26 cellular contexts compared by ENCODE assay signal in the genomic region with DNA sequence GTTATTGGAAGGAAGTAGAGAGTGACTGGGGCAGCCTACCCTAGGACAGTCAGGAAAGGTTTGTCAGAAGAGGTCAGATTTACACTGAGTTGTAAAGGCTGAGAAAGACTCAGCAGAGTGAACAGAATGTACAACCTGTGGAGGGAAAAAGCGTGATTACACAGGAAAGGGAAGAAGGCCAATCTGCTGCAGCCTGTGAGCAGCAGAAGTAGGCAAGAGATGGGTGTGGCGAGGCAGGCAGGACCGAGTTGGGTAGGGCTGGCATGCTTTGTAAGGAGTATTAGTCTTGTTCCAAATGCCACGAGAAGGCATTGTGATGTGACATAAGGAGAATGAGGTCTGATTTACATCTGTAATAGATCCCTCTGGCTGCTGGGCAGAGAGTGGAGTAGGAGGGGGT. TPM values are rescaled to one million over a fixed set of nuclear protein-coding genes. Genes with fewer than 3 reads are reported as not detected.
DNase-seq lines count a peak whose midpoint lies in the region; ATAC-seq, FAIRE-seq and TF ChIP-seq lines count a peak whose summit lies in the region.
"Had no signal": no experiment of that assay in that cellular context is flagged by ENCODE, and none has a peak within 500 bp of the region (broad histone marks: within the 10 kb centered on the region; RNA-seq: fewer than 3 reads in every experiment).

No MANE protein-coding gene starts in this region.

- TF ChIP-seq CTCF in keratinocyte (optimal IDR thresholded peaks at IDR 0.05 in 1 of 3, IDR thresholded peaks at IDR 0.05 in 1 of 3, conservative IDR thresholded peaks at IDR 0.05 in 1 of 3; ENCODE audit: extremely low read depth in 1 of 3, insufficient read depth in 2 of 3, low read length in 3 of 3) (no peak), dorsolateral prefrontal cortex (IDR thresholded peaks at IDR 0.05 in 54 of 56, conservative IDR thresholded peaks at IDR 0.05 in 2 of 56; ENCODE audit: low read depth in 1 of 56, partially characterized antibody in 56 of 56) (no peak)

- ATAC-seq in HG03571 (IDR thresholded peaks at IDR 0.05; ENCODE audit: unreplicated experiment), result no peak
- ATAC-seq: PC-3; stimulated activated naive CD8-positive, alpha-beta T cell treated with anti-CD3 and anti-CD28 coated beads, Interleukin-15, amount 100 ng/mL, for 72 hours; T-helper 17 cell had no signal

- H3K4me1 ChIP-seq in BLaER1 treated with 17β-estradiol and CSF1 and Interleukin-3, amounts not matched to agents 10 nM and 100 nM, result peaks cover 0 to 57% (median 17%) of the 10 kb centered on the region in 10 experiments; a peak in 13 of 20 replicates
- H3K4me1 ChIP-seq in adipocyte (ENCODE audit: control insufficient read depth, insufficient read depth, low read length) (peaks cover 45% of the 10 kb centered on the region), keratinocyte (ENCODE audit: control insufficient read depth, extremely low read depth, insufficient read depth, low read length) (peaks cover 23% of the 10 kb centered on the region)
- H3K4me1 ChIP-seq: right lobe of liver had no signal

- H2AFZ ChIP-seq in keratinocyte (ENCODE audit: control insufficient read depth, low read length), result no peak overlapping the region

- H3K27ac ChIP-seq in BLaER1 treated with 17β-estradiol and CSF1 and Interleukin-3, amounts not matched to agents 10 nM and 100 nM, result peak overlapping the region in 7 of 11 experiments; percentile 12 to 92 (median 73); a peak in 14 of 22 replicates
- H3K27ac ChIP-seq in keratinocyte (ENCODE audit: control insufficient read depth, insufficient read depth, low read length) (no peak overlapping the region), skin epidermis (peak overlapping the region in 15 of 21 experiments; percentile 14 to 70 (median 56)), dorsolateral prefrontal cortex (no peak overlapping the region)
- H3K27ac ChIP-seq: right lobe of liver, SJSA1, VCaP had no signal

- H4K20me1 ChIP-seq in BLaER1 treated with 17β-estradiol and CSF1 and Interleukin-3, amounts not matched to agents 10 nM and 100 nM, result no peaks in the 10 kb centered on the region
- H4K20me1 ChIP-seq in keratinocyte (ENCODE audit: control insufficient read depth, extremely low read depth, insufficient read depth, low read length), result peaks cover 4% of the 10 kb centered on the region

- H3K27me3 ChIP-seq in BLaER1 treated with 17β-estradiol and CSF1 and Interleukin-3, amounts not matched to agents 10 nM and 100 nM, result no peaks in the 10 kb centered on the region
- H3K27me3 ChIP-seq in adipocyte (replicated peaks; ENCODE audit: control insufficient read depth, insufficient read depth, low read length) (no peaks in the 10 kb centered on the region), keratinocyte (ENCODE audit: control insufficient read depth, extremely low read depth, insufficient read depth, low read length) (no peaks in the 10 kb centered on the region), dorsolateral prefrontal cortex (no peaks in the 10 kb centered on the region)
- H3K27me3 ChIP-seq: right lobe of liver, SJSA1 had no signal

- no peak overlapping the region; a peak in 1 of 20 replicates for H3K4me3 ChIP-seq in BLaER1 treated with 17β-estradiol and CSF1 and Interleukin-3, amounts not matched to agents 10 nM and 100 nM
- H3K4me3 ChIP-seq in adipocyte (ENCODE audit: low read length) (no peak overlapping the region), keratinocyte (ENCODE audit: control insufficient read depth in 2 of 3, extremely low read depth in 1 of 3, insufficient read depth in 2 of 3, low read depth in 1 of 3, low read length in 3 of 3) (no peak overlapping the region), skin epidermis (no peak overlapping the region), dorsolateral prefrontal cortex (no peak overlapping the region)
- H3K4me3 ChIP-seq: right lobe of liver, SJSA1 had no signal

- H3K9ac ChIP-seq in BLaER1 treated with 17β-estradiol and CSF1 and Interleukin-3, amounts not matched to agents 10 nM and 100 nM, result peak overlapping the region in 4 of 11 experiments; percentile 13 to 55 (median 50); a peak in 5 of 22 replicates
- H3K9ac ChIP-seq in adipocyte (ENCODE audit: low read length) (peak overlapping the region; percentile 44), keratinocyte (ENCODE audit: control insufficient read depth, extremely low read depth, insufficient read depth, low read length) (no peak overlapping the region)

- intact Hi-C loops in dorsolateral prefrontal cortex (cut with DNase I), result no loop called here

- FAIRE-seq in keratinocyte (lab: Jason Lieb, UNC), result peak; percentile 32
- FAIRE-seq: GM12891, HTR-8/SVneo had no signal

- dilution Hi-C loops in keratinocyte (cut with MboI; ENCODE audit: extremely low pct_ligation_motif_present, low sequenced_read_pairs), result no loop called here

- H3K4me2 ChIP-seq in BLaER1 treated with 17β-estradiol and CSF1 and Interleukin-3, amounts not matched to agents 10 nM and 100 nM, result peak overlapping the region in 5 of 11 experiments; percentile 51 to 86 (median 71); a peak in 10 of 22 replicates
- H3K4me2 ChIP-seq in keratinocyte (ENCODE audit: control insufficient read depth, extremely low read depth, insufficient read depth, low read depth, low read length), result no peak overlapping the region

- DNase-seq in adipocyte (ENCODE audit: low read depth), result no peak
- no peak for DNase-seq in keratinocyte (ENCODE audit: low read depth, low spot score)
- no peak for DNase-seq in dorsolateral prefrontal cortex
- no peak for DNase-seq in SKM-1 treated with dmso at 0.1 percent for 144 hours (lab: John Stamatoyannopoulos, UW; ENCODE audit: unreplicated experiment)
- DNase-seq in glomerular visceral epithelial cell (ENCODE audit: extremely low spot score), result no peak
- DNase-seq: activated CD4-positive, alpha-beta T cell treated with anti-CD3 and anti-CD28 coated beads, Interleukin-2, amount 50 U/mL, for 4 hours; amniotic stem cell; CD4-positive, alpha-beta memory T cell; central memory CD4-positive, alpha-beta T cell; DMS53; head of caudate nucleus; HFFc6; NCI-H1105; NCI-H526; PC-3; right lobe of liver; stimulated activated CD4-positive, alpha-beta T cell treated with anti-CD3 and anti-CD28 coated beads, Interleukin-1b, Interleukin-23, amount 100 ng/mL, for 48 hours; stimulated activated naive CD8-positive, alpha-beta T cell treated with anti-CD3 and anti-CD28 coated beads, Interleukin-15, amount 100 ng/mL, for 72 hours; T-helper 17 cell had no signal

- no peaks in the 10 kb centered on the region for H3K9me1 ChIP-seq in keratinocyte (ENCODE audit: control insufficient read depth, extremely low read depth, insufficient read depth, low read length)

- no peaks in the 10 kb centered on the region for H3K36me3 ChIP-seq in BLaER1 treated with 17β-estradiol and CSF1 and Interleukin-3, amounts not matched to agents 10 nM and 100 nM
- H3K36me3 ChIP-seq in adipocyte (ENCODE audit: control insufficient read depth, insufficient read depth, low read length, severe bottlenecking) (no peaks in the 10 kb centered on the region), keratinocyte (ENCODE audit: control insufficient read depth in 2 of 2, extremely low read depth in 1 of 2, insufficient read depth in 2 of 2, low read length in 2 of 2) (no peaks in the 10 kb centered on the region)
- H3K36me3 ChIP-seq: right lobe of liver, SJSA1 had no signal

- H3K79me2 ChIP-seq in keratinocyte (ENCODE audit: control insufficient read depth, insufficient read depth, low read length), result peaks cover 50% of the 10 kb centered on the region

- 0 out of 22 replicates have a peak, but pooled peaks cover 0 to 4% (median 0%) of the 10 kb centered on the region in 11 experiments for H3K9me3 ChIP-seq in BLaER1 treated with 17β-estradiol and CSF1 and Interleukin-3, amounts not matched to agents 10 nM and 100 nM (replicated peaks in 1 of 11)
- H3K9me3 ChIP-seq in adipocyte (ENCODE audit: control insufficient read depth, low read length) (no peaks in the 10 kb centered on the region), keratinocyte (ENCODE audit: control insufficient read depth, low read depth, low read length) (no peaks in the 10 kb centered on the region)
- H3K9me3 ChIP-seq: right lobe of liver, SJSA1 had no signal

RNA-seq across cellular contexts. Expression of a gene that starts 12.6 kb away (rescaled TPM):
- 35.1 to 41.1 TPM (median 38.5 TPM) in 3 replicates for polyA plus RNA-seq in keratinocyte
- polyA plus RNA-seq in keratinocyte (2011; ENCODE audit: low read depth), result 22.1 TPM
- 21.6 and 36.0 TPM in 2 replicates for polyA plus RNA-seq in keratinocyte (2011; cell fraction: cytosol; rRNA removed)
- polyA plus RNA-seq in keratinocyte (2011; cell fraction: nucleus; rRNA removed), result 42.2 and 45.2 TPM in 2 replicates
- polyA plus RNA-seq in keratinocyte (2012; ENCODE audit: low replicate concordance), result 17.3 and 20.7 TPM in 2 replicates
- polyA minus RNA-seq in keratinocyte, result 66.1 to 192 TPM (median 124 TPM) in 3 replicates
- polyA minus RNA-seq in keratinocyte (2011; cell fraction: cytosol; rRNA and poly(A)+ RNA removed), result 67.7 TPM
- 77.3 and 119 TPM in 2 replicates for polyA minus RNA-seq in keratinocyte (2011; cell fraction: nucleus; rRNA and poly(A)+ RNA removed)
- 1 to 10 TPM in 119 of 120 experiments, under 1 TPM in 1; 0.95 to 8.1 (median 3.2) TPM for total RNA-seq in dorsolateral prefrontal cortex
- polyA plus RNA-seq: CD4-positive, alpha-beta memory T cell had no signal

Comparison
In these comparisons a context has a peak if more than half of its experiments do, and no peak if none do; other contexts are left out.
1. H3K27ac ChIP-seq: peak in BLaER1 treated with 17β-estradiol and CSF1 and Interleukin-3, amounts not matched to agents 10 nM and 100 nM (7 of 11) and skin epidermis (15 of 21); none in keratinocyte (single experiment) and dorsolateral prefrontal cortex (0 of 59).